Comparison of ENCODE assay signal across 36 cellular contexts in genomic region chr1:101299166-101299565, GRCh38.
"Had no signal": no experiment of that assay in that cellular context is flagged by ENCODE, and none has a peak within 500 bp of the region (broad histone marks: within the 10 kb centered on the region; RNA-seq: fewer than 3 reads in every experiment).

No MANE protein-coding gene starts in this region.

- H3K4me1 ChIP-seq: Peyer's patch had no signal

- H3K9me3 Mint-ChIP-seq: activated CD4-positive, alpha-beta T cell treated with anti-CD3 and anti-CD28 coated beads, Interleukin-2, amount 10 ng/mL, durations not matched to agents 24 days and 14 days; activated CD8-positive, alpha-beta T cell treated with anti-CD3 and anti-CD28 coated beads for 36 hours; activated naive CD8-positive, alpha-beta T cell treated with anti-CD3 and anti-CD28 coated beads for 36 hours; activated T-cell treated with anti-CD3 and anti-CD28 coated beads, Interleukin-2, amount 50 U/mL, for 72 hours; activated T-helper 17 cell treated with anti-CD3 and anti-CD28 coated beads, Interleukin-2, amount 50 U/mL, for 72 hours had no signal

- DNase-seq: activated CD4-positive, alpha-beta T cell treated with anti-CD3 and anti-CD28 coated beads for 1 hour; activated CD4-positive, alpha-beta T cell treated with anti-CD3 and anti-CD28 coated beads, Interleukin-2, amount 10 ng/mL, durations not matched to agents 24 days and 14 days; activated CD4-positive, alpha-beta T cell treated with anti-CD3 and anti-CD28 coated beads, Interleukin-2, amount 50 U/mL, for 4 hours; activated CD4-positive, CD25-positive, alpha-beta regulatory T cell; activated CD8-positive, alpha-beta T cell treated with anti-CD3 and anti-CD28 coated beads for 36 hours; activated effector memory CD4-positive, alpha-beta T cell treated with anti-CD3 and anti-CD28 coated beads, Interleukin-2, amount 50 U/mL, for 16 hours; activated naive CD4-positive, alpha-beta T cell; activated naive CD4-positive, alpha-beta T cell treated with anti-CD3 and anti-CD28 coated beads, Interleukin-2, amount 50 U/mL, for 16 hours; activated naive CD8-positive, alpha-beta T cell treated with anti-CD3 and anti-CD28 coated beads for 36 hours; activated T-cell treated with anti-CD3 and anti-CD28 coated beads, Interleukin-2, amount 50 U/mL, for 1 hour; activated T-cell treated with anti-CD3 and anti-CD28 coated beads, Interleukin-2, amount 50 U/mL, for 72 hours; amniotic stem cell; aorta; brain microvascular endothelial cell; Kasumi-1; KG1; MM.1S; MV-4-11; NCI-H1092; NCI-H1436 treated with DMSO at 0.1 percent for 48 hours; NCI-H1694 treated with DMSO at 0.1 percent for 48 hours; NCI-H2029; NCI-H345; NCI-H510A; NCI-H526; NCI-H748 treated with DMSO at 0.1 percent for 48 hours; NK-92 treated with Interleukin-12 subunit alpha and Interleukin-12 subunit beta, amount 100 ng/mL, for 24 hours; PC-3; Peyer's patch; RPMI8226; SIG-M5; T-helper 1 cell; T1000; WERI-Rb-1 had no signal

- H3K4me3 ChIP-seq: Peyer's patch had no signal

- ATAC-seq: activated CD8-positive, alpha-beta T cell treated with anti-CD3 and anti-CD28 coated beads for 36 hours; activated T-cell treated with anti-CD3 and anti-CD28 coated beads, Interleukin-2, amount 50 U/mL, for 72 hours; PC-3; SK-N-SH treated with all-trans-retinoic acid at 6 μM for 48 hours had no signal

- H3K27me3 Mint-ChIP-seq: activated CD8-positive, alpha-beta T cell treated with anti-CD3 and anti-CD28 coated beads for 36 hours; activated naive CD8-positive, alpha-beta T cell treated with anti-CD3 and anti-CD28 coated beads for 36 hours; activated T-helper 17 cell treated with anti-CD3 and anti-CD28 coated beads, Interleukin-2, amount 50 U/mL, for 72 hours had no signal

- H3K9me3 ChIP-seq: Peyer's patch had no signal

- H3K27me3 ChIP-seq: brain microvascular endothelial cell, Peyer's patch had no signal

- H3K4me3 Mint-ChIP-seq: activated CD4-positive, alpha-beta T cell treated with anti-CD3 and anti-CD28 coated beads, Interleukin-2, amount 10 ng/mL, durations not matched to agents 24 days and 14 days; activated CD8-positive, alpha-beta T cell treated with anti-CD3 and anti-CD28 coated beads for 36 hours; activated naive CD8-positive, alpha-beta T cell treated with anti-CD3 and anti-CD28 coated beads for 36 hours; activated T-cell treated with anti-CD3 and anti-CD28 coated beads, Interleukin-2, amount 50 U/mL, for 72 hours; activated T-helper 17 cell treated with anti-CD3 and anti-CD28 coated beads, Interleukin-2, amount 50 U/mL, for 72 hours had no signal

- H3K27ac Mint-ChIP-seq: activated CD4-positive, alpha-beta T cell treated with anti-CD3 and anti-CD28 coated beads, Interleukin-2, amount 10 ng/mL, durations not matched to agents 24 days and 14 days; activated CD8-positive, alpha-beta T cell treated with anti-CD3 and anti-CD28 coated beads for 36 hours; activated naive CD8-positive, alpha-beta T cell treated with anti-CD3 and anti-CD28 coated beads for 36 hours; activated T-cell treated with anti-CD3 and anti-CD28 coated beads, Interleukin-2, amount 50 U/mL, for 72 hours had no signal

- H3K27ac ChIP-seq: brain microvascular endothelial cell, Peyer's patch, WERI-Rb-1 had no signal

- H3K36me3 ChIP-seq: brain microvascular endothelial cell, Peyer's patch, WERI-Rb-1 had no signal
